Comparison of ENCODE assay signal across 12 cellular contexts in genomic region chr19:13103585-13103923, GRCh38. TPM values are rescaled to one million over a fixed set of nuclear protein-coding genes. Genes with fewer than 3 reads are reported as not detected.
DNase-seq lines count a peak whose midpoint lies in the region; ATAC-seq and TF ChIP-seq lines count a peak whose summit lies in the region.
"Had no signal": no experiment of that assay in that cellular context is flagged by ENCODE, and none has a peak within 500 bp of the region (broad histone marks: within the 10 kb centered on the region; RNA-seq: fewer than 3 reads in every experiment).

No MANE protein-coding gene starts in this region.

- no peak for DNase-seq in CD8-positive, alpha-beta memory T cell
- peak; percentile 63 for DNase-seq in MV-4-11 (lab: John Stamatoyannopoulos, UW)
- DNase-seq in psoas muscle = no peak
- DNase-seq in A172 (ENCODE audit: low spot score) = no peak
- no peak for DNase-seq in NK-92 (lab: John Stamatoyannopoulos, UW; ENCODE audit: unreplicated experiment)
- DNase-seq: foreskin fibroblast; NCI-H526; stimulated activated CD4-positive, alpha-beta T cell treated with anti-CD3 and anti-CD28 coated beads, Interleukin-2, amount 100 ng/mL, for 24 hours had no signal

- POLR2A ChIA-PET in CD8-positive, alpha-beta memory T cell (lab: Charles Lee) = no interaction called here

- H3K9me3 ChIP-seq in CD8-positive, alpha-beta memory T cell (ENCODE audit: low read length) = no peaks in the 10 kb centered on the region
- H3K9me3 ChIP-seq in psoas muscle = no peaks in the 10 kb centered on the region

- H3K27ac Mint-ChIP-seq in CD8-positive, alpha-beta memory T cell = peak overlapping the region in 2 of 8 donors; percentile 43 to 65
- H3K27ac Mint-ChIP-seq: WTC11 had no signal

- H3K4me1 ChIP-seq in CD8-positive, alpha-beta memory T cell (ENCODE audit: insufficient read depth, low read length) = peaks cover 60% of the 10 kb centered on the region
- peaks cover 4% of the 10 kb centered on the region for H3K4me1 ChIP-seq in psoas muscle

- intact Hi-C loops in psoas muscle (cut with DNase I) = no loop called here

- peak overlapping the region; percentile 88 for H3K27ac ChIP-seq in CD8-positive, alpha-beta memory T cell (ENCODE audit: low read depth, low read length)
- peak overlapping the region; percentile 41 for H3K27ac ChIP-seq in cingulate gyrus (ENCODE audit: low read depth, low read length)
- H3K27ac ChIP-seq in psoas muscle = peak overlapping the region; percentile 61

- H3K27me3 Mint-ChIP-seq in CD8-positive, alpha-beta memory T cell = peaks cover 1 to 8% of the 10 kb centered on the region in 2 donors

- peak overlapping the region; percentile 70 for H3K4me3 ChIP-seq in CD8-positive, alpha-beta memory T cell (ENCODE audit: low read length)
- no peak overlapping the region for H3K4me3 ChIP-seq in psoas muscle

- H3K9me3 Mint-ChIP-seq in CD8-positive, alpha-beta memory T cell = peaks cover 0 to 4% (median 0%) of the 10 kb centered on the region in 5 donors
- H3K9me3 Mint-ChIP-seq: WTC11 had no signal

- 67 to 79% (median 75%) methylated on average over 5 of the region's 5 CpGs for WGBS in psoas muscle, 3 donors

- no peak for TF ChIP-seq CTCF in psoas muscle (IDR thresholded peaks at IDR 0.05)

- no peaks in the 10 kb centered on the region for H3K27me3 ChIP-seq in CD8-positive, alpha-beta memory T cell (ENCODE audit: insufficient read depth, low read length, poor library complexity, severe bottlenecking)
- no peaks in the 10 kb centered on the region for H3K27me3 ChIP-seq in psoas muscle (ENCODE audit: insufficient read depth in 3 of 3, low read length in 2 of 3)

- ATAC-seq in psoas muscle (no peak), GM21423 (IDR thresholded peaks at IDR 0.05; ENCODE audit: unreplicated experiment) (no peak), HG02884 (IDR thresholded peaks at IDR 0.05; ENCODE audit: unreplicated experiment) (no peak)

- peaks cover 32 to 58% (median 36%) of the 10 kb centered on the region in 3 donors for H3K4me1 Mint-ChIP-seq in CD8-positive, alpha-beta memory T cell

- CTCF ChIA-PET in CD8-positive, alpha-beta memory T cell (lab: Charles Lee) = interaction anchor here (0.9 to 2.6 kb wide), 8 partner anchors 9 to 127 kb away, joined by 3 to 22 read pairs (median 8); partner anchors contain the start of genes IER2, NACC1, STX10 and TRMT1

- H3K36me3 Mint-ChIP-seq in CD8-positive, alpha-beta memory T cell = peaks cover 0 to 11% (median 0%) of the 10 kb centered on the region in 3 donors

- H3K4me3 Mint-ChIP-seq in CD8-positive, alpha-beta memory T cell = peak overlapping the region in 6 of 7 donors; percentile 61 to 92 (median 71)
- H3K4me3 Mint-ChIP-seq: WTC11 had no signal

- no peaks in the 10 kb centered on the region for H3K36me3 ChIP-seq in CD8-positive, alpha-beta memory T cell (ENCODE audit: insufficient read depth, low read length)
- H3K36me3 ChIP-seq in psoas muscle (ENCODE audit: insufficient read depth in 1 of 2, low read depth in 1 of 2) = peaks cover 0 to 29% of the 10 kb centered on the region in 2 donors

RNA-seq across cellular contexts. Expression of gene LYL1, which starts 0.9 kb away (rescaled TPM):
- total RNA-seq in CD8-positive, alpha-beta memory T cell = 1 to 10 TPM; 2.3 to 2.5 TPM
- 4.1 TPM for polyA plus RNA-seq in CD8-positive, alpha-beta memory T cell
- 1 to 10 TPM; 2.1 to 4.6 (median 3.2) TPM for total RNA-seq in psoas muscle
- polyA plus RNA-seq in psoas muscle = 1 to 10 TPM; 1.1 to 3.4 (median 1.1) TPM
- total RNA-seq in A172 (2014; rRNA removed; shearing (Covaris generic)) = not detected in 2 replicates

RNA-seq across cellular contexts. Expression of gene TRMT1, which starts 13.0 kb away (rescaled TPM):
- total RNA-seq in CD8-positive, alpha-beta memory T cell = 100 to 1,000 TPM; 138 TPM
- 18.2 TPM for polyA plus RNA-seq in CD8-positive, alpha-beta memory T cell
- total RNA-seq in psoas muscle = 10 to 100 TPM; 31.6 to 45.3 (median 35.1) TPM
- 10 to 100 TPM; 42.3 to 87.1 (median 45.4) TPM for polyA plus RNA-seq in psoas muscle
- 46.7 and 49.1 TPM in 2 replicates for total RNA-seq in A172 (2014; rRNA removed; shearing (Covaris generic))

RNA-seq across cellular contexts. Expression of gene NACC1, which starts 14.5 kb away (rescaled TPM):
- total RNA-seq in CD8-positive, alpha-beta memory T cell = 100 to 1,000 TPM in 1 of 2 experiments, 10 to 100 TPM in 1; 89.9 to 111 TPM
- 3.9 TPM for polyA plus RNA-seq in CD8-positive, alpha-beta memory T cell
- 10 to 100 TPM; 32.1 to 48.9 (median 37.9) TPM for total RNA-seq in psoas muscle
- 10 to 100 TPM; 11.9 to 63.4 (median 45.8) TPM for polyA plus RNA-seq in psoas muscle
- 85.9 and 101 TPM in 2 replicates for total RNA-seq in A172 (2014; rRNA removed; shearing (Covaris generic))

RNA-seq across cellular contexts. Expression of gene STX10, which starts 46.6 kb away (rescaled TPM):
- total RNA-seq in CD8-positive, alpha-beta memory T cell = 10 to 100 TPM; 60.9 to 63.7 TPM
- 58.7 TPM for polyA plus RNA-seq in CD8-positive, alpha-beta memory T cell
- 10 to 100 TPM; 18.5 to 20.4 (median 19.3) TPM for total RNA-seq in psoas muscle
- 10 to 100 TPM; 34.5 to 63.3 (median 43.6) TPM for polyA plus RNA-seq in psoas muscle
- 129 and 147 TPM in 2 replicates for total RNA-seq in A172 (2014; rRNA removed; shearing (Covaris generic))

RNA-seq across cellular contexts. Expression of gene IER2, which starts 46.7 kb away (rescaled TPM):
- total RNA-seq in CD8-positive, alpha-beta memory T cell = 100 to 1,000 TPM; 102 to 111 TPM
- polyA plus RNA-seq in CD8-positive, alpha-beta memory T cell = 277 TPM
- 10 to 100 TPM; 16.8 to 31.2 (median 29.9) TPM for total RNA-seq in psoas muscle
- 10 to 100 TPM; 12.9 to 62.7 (median 18.2) TPM for polyA plus RNA-seq in psoas muscle
- total RNA-seq in A172 (2014; rRNA removed; shearing (Covaris generic)) = 37.3 and 61.1 TPM in 2 replicates
